7 cellular contexts compared by ENCODE assay signal in the genomic region with DNA sequence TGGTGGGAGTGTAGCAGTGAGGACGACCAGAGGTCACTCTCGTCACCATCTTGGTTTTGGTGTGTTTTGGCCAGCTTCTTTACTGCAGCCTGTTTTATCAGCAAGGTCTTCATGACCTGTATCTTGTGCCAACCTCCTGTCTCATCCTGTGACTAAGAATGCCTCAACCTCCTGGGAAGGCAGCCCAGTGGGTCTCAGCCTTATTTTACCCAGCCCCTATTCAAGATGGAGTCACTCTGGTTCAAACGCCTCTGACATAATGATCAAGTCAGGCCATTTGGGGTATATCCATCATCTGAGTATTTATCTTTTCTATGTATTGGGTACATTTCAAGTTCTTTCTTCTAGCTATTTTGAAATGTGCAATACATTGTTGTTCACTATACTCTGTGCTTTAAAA.
DNase-seq lines count a peak whose midpoint lies in the region; ATAC-seq, FAIRE-seq and TF ChIP-seq lines count a peak whose summit lies in the region.
"Not testable (repeated sequence)": the region's sequence is repeated elsewhere in the genome, so short reads cannot be mapped to it uniquely, and the experiment has no call there.

No MANE protein-coding gene starts in this region.

- H3K27ac ChIP-seq in H9 (ENCODE audit: insufficient read length, low read depth, low read length), result not testable (repeated sequence)
- H3K27ac ChIP-seq in H1 (ENCODE audit: low read depth, low read length), result peak overlapping the region; percentile 17; the same call in 1 of the 2 replicates
- H3K27ac ChIP-seq in iPS-20b (ENCODE audit: low read length), result peak overlapping the region; percentile 18
- peak overlapping the region; percentile 30 for H3K27ac ChIP-seq in psoas muscle

- H4K5ac ChIP-seq in H9 (ENCODE audit: insufficient read length, low read depth, low read length); H1 (ENCODE audit: insufficient read length, low read depth, low read length): not testable (repeated sequence)

- not testable (repeated sequence) for H4K91ac ChIP-seq in H9 (ENCODE audit: insufficient read length, low read depth, low read length)
- H4K91ac ChIP-seq in H1 (replicated peaks; ENCODE audit: insufficient read length, low read length), result peak overlapping the region; percentile 49

- not testable (repeated sequence) for TF ChIP-seq POLR2A in H1 (IDR thresholded peaks at IDR 0.05; ENCODE audit: control extremely low read depth in 1 of 2, low read depth in 2 of 2, low read length in 2 of 2)

- not testable (repeated sequence) for H2BK5ac ChIP-seq in H9 (ENCODE audit: insufficient read length, low read length); H1 (ENCODE audit: low read depth, low read length)

- not testable (repeated sequence) for H2BK20ac ChIP-seq in H9 (ENCODE audit: low read depth, low read length, poor library complexity, severe bottlenecking); H1 (ENCODE audit: low read length)

- no CpG with 5 or more reads among the region's 3 CpGs for WGBS in H9 (ENCODE audit: extremely low coverage, insufficient read length, low lambda C conversion rate)
- 86% methylated on average over 3 of the region's 3 CpGs; no CpG with 5 or more reads in 1 of the 2 experiments for WGBS in H1 (ENCODE audit: extremely low coverage in 1 of 2, insufficient coverage in 1 of 2, insufficient read length in 1 of 2, insufficient replicate concordance in 2 of 2, low coverage in 1 of 2, low lambda C conversion rate in 2 of 2, missing lambda C conversion rate in 1 of 2), 2 experiments
- WGBS in psoas muscle, 3 donors, result 68 to 95% (median 87%) methylated on average over 3 of the region's 3 CpGs

- H3K14ac ChIP-seq in H9 (ENCODE audit: insufficient read depth, low read length); H1 (ENCODE audit: insufficient read length): not testable (repeated sequence)

- H3K4me2 ChIP-seq in H9 (ENCODE audit: insufficient read depth, insufficient read length, low read length); H1 (ENCODE audit: insufficient read depth in 1 of 2, low read depth in 2 of 2, low read length in 2 of 2): not testable (repeated sequence)

- H4K20me1 ChIP-seq in H9 (ENCODE audit: control insufficient read depth, insufficient read depth, insufficient read length); H1 (replicated peaks in 1 of 2; ENCODE audit: control insufficient read depth in 1 of 2, insufficient read depth in 2 of 2, low read length in 2 of 2): not testable (repeated sequence)

- H2AFZ ChIP-seq in H9 (ENCODE audit: low read length); H1 (ENCODE audit: low read length): not testable (repeated sequence)

- not testable (repeated sequence) for H3K9ac ChIP-seq in H9 (ENCODE audit: extremely low read depth, insufficient read length, low read length); H1 (replicated peaks in 1 of 4; ENCODE audit: extremely low read depth in 1 of 4, low read depth in 3 of 4, low read length in 3 of 4); iPS-20b (ENCODE audit: low read depth, low read length)

- H3T11ph ChIP-seq in H9 (ENCODE audit: low read length), result not testable (repeated sequence)

- not testable (repeated sequence) for H2BK120ac ChIP-seq in H9 (ENCODE audit: low read depth, low read length, poor library complexity, severe bottlenecking); H1 (replicated peaks; ENCODE audit: low read depth, low read length)

- DNase-seq in H9; WTC11 (ENCODE audit: low spot score); H1 (ENCODE audit: low read depth in 1 of 2, low spot score in 2 of 2); psoas muscle: not testable (repeated sequence)
- DNase-seq in MG63, result peak; percentile 45
- peak; percentile 29 for DNase-seq in fibroblast of mammary gland (ENCODE audit: low read depth)

- H3K79me1 ChIP-seq in H9 (ENCODE audit: insufficient read depth, low read depth, low read length, poor library complexity, severe bottlenecking); H1 (ENCODE audit: low read depth, low read length): not testable (repeated sequence)

- not testable (repeated sequence) for H3K27me3 Mint-ChIP-seq in H9 (ENCODE audit: low read depth); WTC11 (ENCODE audit: low read depth)

- TF ChIP-seq RAD21 in H1 (IDR thresholded peaks at IDR 0.05 in 1 of 2, conservative IDR thresholded peaks at IDR 0.05 in 1 of 2; ENCODE audit: low read depth in 2 of 2, low read length in 2 of 2), result not testable (repeated sequence)

- CTCF ChIA-PET in WTC11 (lab: Charles Lee), result not testable (repeated sequence)
- CTCF ChIA-PET in H1 (lab: Charles Lee; ENCODE audit: partially characterized antibody), result interaction anchor here (1.3 kb wide), 1 partner anchor 97 kb away, joined by 3 read pairs; no protein-coding TSS in a partner anchor

- H3K4me3 Mint-ChIP-seq in H9, WTC11: not testable (repeated sequence)

- H4K8ac ChIP-seq in H9 (replicated peaks; ENCODE audit: insufficient read length, low read depth, low read length); H1 (ENCODE audit: extremely low read depth, insufficient read depth, low read length): not testable (repeated sequence)

- not testable (repeated sequence) for H3K79me2 ChIP-seq in H9 (ENCODE audit: insufficient read depth, low read length); H1 (ENCODE audit: control insufficient read depth in 1 of 2, insufficient read depth in 2 of 2, low read length in 2 of 2)

- not testable (repeated sequence) for H3K9me3 Mint-ChIP-seq in H9, WTC11

- H3K4me1 Mint-ChIP-seq in H9 (peaks cover 53 to 63% of the 10 kb centered on the region in 2 experiments), WTC11 (peaks cover 75% of the 10 kb centered on the region)

- not testable (repeated sequence) for H2BK12ac ChIP-seq in H9 (ENCODE audit: insufficient read length, low read depth, low read length); H1 (ENCODE audit: low read depth, low read length)

- H3K23ac ChIP-seq in H9 (ENCODE audit: insufficient read length, low read depth, low read length); H1 (ENCODE audit: insufficient read length): not testable (repeated sequence)

- not testable (repeated sequence) for H2AK5ac ChIP-seq in H9 (ENCODE audit: insufficient read length, low read length); H1 (ENCODE audit: low read depth, low read length)

- not testable (repeated sequence) for H3K9me3 ChIP-seq in H9 (ENCODE audit: control insufficient read depth, low read depth, low read length); MG63; H1 (ENCODE audit: insufficient read depth in 2 of 2, low read depth in 1 of 2, low read length in 1 of 2); iPS-20b (ENCODE audit: insufficient read depth, low read depth, low read length); psoas muscle

- POLR2A ChIA-PET in WTC11 (lab: Charles Lee); H1 (lab: Charles Lee; ENCODE audit: partially characterized antibody): not testable (repeated sequence)

- TF ChIP-seq EP300 in H1 (IDR thresholded peaks at IDR 0.05; ENCODE audit: borderline replicate concordance in 1 of 2, low read depth in 2 of 2, low read length in 2 of 2), result not testable (repeated sequence)

- intact Hi-C loops in psoas muscle (cut with DNase I), result not testable (repeated sequence)

- H3K36me3 ChIP-seq in MG63; H1 (ENCODE audit: control insufficient read depth in 2 of 4, insufficient read depth in 4 of 4, low read length in 3 of 4); iPS-20b (ENCODE audit: insufficient read depth, low read depth, low read length); psoas muscle (ENCODE audit: insufficient read depth in 1 of 2, low read depth in 1 of 2): not testable (repeated sequence)

- not testable (repeated sequence) for H3K36me3 Mint-ChIP-seq in H9 (ENCODE audit: insufficient read depth in 1 of 3, low read depth in 3 of 3); WTC11

- not testable (repeated sequence) for FAIRE-seq in H1 (lab: Jason Lieb, UNC)

- H3K27me3 ChIP-seq in H9 (ENCODE audit: insufficient read depth, low read length); MG63; H1 (replicated peaks in 1 of 4; ENCODE audit: control insufficient read depth in 3 of 4, extremely low read depth in 1 of 4, insufficient read depth in 3 of 4, low read length in 3 of 4); iPS-20b (ENCODE audit: insufficient read depth, low read length); psoas muscle (ENCODE audit: insufficient read depth in 3 of 3, low read length in 2 of 3): not testable (repeated sequence)

- TF ChIP-seq CTCF in H9 (conservative IDR thresholded peaks at IDR 0.05); WTC11 (IDR thresholded peaks at IDR 0.05); H1 (IDR thresholded peaks at IDR 0.05; ENCODE audit: control extremely low read depth in 1 of 3, insufficient read depth in 1 of 3, low read depth in 1 of 3, low read length in 3 of 3); fibroblast of mammary gland (conservative IDR thresholded peaks at IDR 0.05; ENCODE audit: control insufficient read depth, insufficient read depth, low read depth, low read length); psoas muscle (IDR thresholded peaks at IDR 0.05): not testable (repeated sequence)

- H3K56ac ChIP-seq in H9 (ENCODE audit: insufficient read length, low read depth, low read length); H1 (replicated peaks; ENCODE audit: insufficient read length, low read depth, low read length): not testable (repeated sequence)

- not testable (repeated sequence) for H3K4me3 ChIP-seq in MG63; H1 (ENCODE audit: extremely low read depth in 1 of 4, insufficient read depth in 2 of 4, low read depth in 3 of 4, low read length in 4 of 4); fibroblast of mammary gland (ENCODE audit: control insufficient read depth, low read depth, low read length); iPS-20b (ENCODE audit: low read length); psoas muscle

- not testable (repeated sequence) for H2BK15ac ChIP-seq in H9 (ENCODE audit: low read depth, low read length); H1 (ENCODE audit: low read length)

- H3K23me2 ChIP-seq in H9 (ENCODE audit: insufficient read length, low read depth, low read length, poor library complexity, severe bottlenecking); H1 (ENCODE audit: low read depth, low read length): not testable (repeated sequence)

- not testable (repeated sequence) for H3K18ac ChIP-seq in H9 (ENCODE audit: insufficient read length, low read depth, low read length); H1 (ENCODE audit: extremely low read depth, low read length)

- not testable (repeated sequence) for H3K4ac ChIP-seq in H9 (ENCODE audit: low read depth, low read length)
- H3K4ac ChIP-seq in H1 (replicated peaks; ENCODE audit: insufficient read length, low read depth, low read length), result peak overlapping the region; percentile 45

- ATAC-seq in WTC11, psoas muscle: not testable (repeated sequence)

- H3K4me1 ChIP-seq in H9 (ENCODE audit: insufficient read depth, low read length), result peaks cover 24% of the 10 kb centered on the region
- peaks cover 2 to 13% (median 8%) of the 10 kb centered on the region in 4 experiments for H3K4me1 ChIP-seq in H1 (replicated peaks in 1 of 4; ENCODE audit: control insufficient read depth in 3 of 4, insufficient read depth in 4 of 4, low read length in 3 of 4)
- peaks cover 25% of the 10 kb centered on the region for H3K4me1 ChIP-seq in iPS-20b (ENCODE audit: insufficient read depth, low read length)
- H3K4me1 ChIP-seq in psoas muscle, result not testable (repeated sequence)

- H3K27ac Mint-ChIP-seq in H9 (peak overlapping the region; percentile 27 to 45 (median 36); a peak in 6 of 7 replicates), WTC11 (peak overlapping the region; percentile 85)
